In genomic region chr15:90716976-90717821, GRCh38 we compare ENCODE assay signal across 8 cellular contexts. TPM values are rescaled to one million over a fixed set of nuclear protein-coding genes. Genes with fewer than 3 reads are reported as not detected.
DNase-seq lines count a peak whose midpoint lies in the region; ATAC-seq and TF ChIP-seq lines count a peak whose summit lies in the region.

TSS of gene BLM (plus strand) at chr15:90717346. CDS start at chr15:90747393, 30,047 bp downstream.

- H3K9ac ChIP-seq in BLaER1 treated with 17β-estradiol and CSF1 and Interleukin-3, amounts not matched to agents 10 nM and 100 nM, result peak within 1 kb of the TSS; percentile 86 to 97 (median 91)
- H3K9ac ChIP-seq in colonic mucosa (ENCODE audit: low read depth in 2 of 2, low read length in 2 of 2), result peak within 1 kb of the TSS; percentile 80 to 95

- no peaks in the 10 kb centered on the region for H3K9me3 ChIP-seq in BLaER1 treated with 17β-estradiol and CSF1 and Interleukin-3, amounts not matched to agents 10 nM and 100 nM (replicated peaks in 1 of 11)
- no peaks in the 10 kb centered on the region for H3K9me3 ChIP-seq in colonic mucosa

- peak within 1 kb of the TSS; percentile 67 to 98 (median 90) for H3K4me3 ChIP-seq in BLaER1 treated with 17β-estradiol and CSF1 and Interleukin-3, amounts not matched to agents 10 nM and 100 nM
- peak within 1 kb of the TSS; percentile 80 for H3K4me3 ChIP-seq in colonic mucosa

- peak; percentile 99 for ATAC-seq in HG03460 (IDR thresholded peaks at IDR 0.05; ENCODE audit: unreplicated experiment)

- H4K20me1 ChIP-seq in BLaER1 treated with 17β-estradiol and CSF1 and Interleukin-3, amounts not matched to agents 10 nM and 100 nM, result no peaks in the 10 kb centered on the region; a peak in 3 of 22 replicates

- peaks cover 23 to 38% (median 25%) of the 10 kb centered on the region in 10 experiments for H3K4me1 ChIP-seq in BLaER1 treated with 17β-estradiol and CSF1 and Interleukin-3, amounts not matched to agents 10 nM and 100 nM
- peaks cover 6% of the 10 kb centered on the region for H3K4me1 ChIP-seq in colonic mucosa

- H3K27me3 ChIP-seq in BLaER1 treated with 17β-estradiol and CSF1 and Interleukin-3, amounts not matched to agents 10 nM and 100 nM, result no peaks in the 10 kb centered on the region
- H3K27me3 ChIP-seq in colonic mucosa (no peaks in the 10 kb centered on the region), layer of hippocampus (ENCODE audit: control insufficient read depth, insufficient read depth, low read length) (no peaks in the 10 kb centered on the region)

- H3K4me2 ChIP-seq in BLaER1 treated with 17β-estradiol and CSF1 and Interleukin-3, amounts not matched to agents 10 nM and 100 nM, result peak within 1 kb of the TSS; percentile 79 to 96 (median 90)

- DNase-seq in GM19240 (ENCODE audit: insufficient read length, low spot score) (peak; percentile 96), NCI-H526 (lab: John Stamatoyannopoulos, UW) (peak; percentile 99 to 100), colonic mucosa (peak; percentile 97)
- peak; percentile 95 for DNase-seq in activated CD4-positive, alpha-beta T cell treated with anti-CD3 and anti-CD28 coated beads for 48 hours
- DNase-seq in stimulated activated CD4-positive, alpha-beta T cell treated with anti-CD3 and anti-CD28 coated beads, Interleukin-1b, Interleukin-23, amount 100 ng/mL, for 4 hours (ENCODE audit: low read depth in 2 of 2), result peak; percentile 80 to 87

- peaks cover 0 to 39% (median 22%) of the 10 kb centered on the region in 11 experiments; a peak in 13 of 22 replicates for H3K36me3 ChIP-seq in BLaER1 treated with 17β-estradiol and CSF1 and Interleukin-3, amounts not matched to agents 10 nM and 100 nM
- no peaks in the 10 kb centered on the region for H3K36me3 ChIP-seq in colonic mucosa

- TF ChIP-seq CTCF in colonic mucosa (IDR thresholded peaks at IDR 0.05), result peak; percentile 14

- H3K27ac ChIP-seq in BLaER1 treated with 17β-estradiol and CSF1 and Interleukin-3, amounts not matched to agents 10 nM and 100 nM, result peak within 1 kb of the TSS; percentile 80 to 97 (median 92)
- H3K27ac ChIP-seq in colonic mucosa, result peak within 1 kb of the TSS; percentile 88
- peak within 1 kb of the TSS; percentile 92 for H3K27ac ChIP-seq in layer of hippocampus (ENCODE audit: low read depth, low read length)

- intact Hi-C loops in colonic mucosa (cut with DNase I), result no loop called here

RNA-seq across cellular contexts. Expression of gene BLM, which starts in this region (rescaled TPM):
- total RNA-seq in colonic mucosa, result 10 to 100 TPM in 1 of 2 donors, 1 to 10 TPM in 1; 3.3 to 16.7 TPM

Comparison
In these comparisons a context has a peak if more than half of its experiments do, and no peak if none do; other contexts are left out.
1. Peak in every context shown above with its lines: DNase-seq, ATAC-seq, H3K4me3 ChIP-seq and H3K27ac ChIP-seq.